Comparison of ENCODE assay signal across 16 cellular contexts in genomic region chr6:69780585-69781178, GRCh38. TPM values are rescaled to one million over a fixed set of nuclear protein-coding genes. Genes with fewer than 3 reads are reported as not detected.
DNase-seq lines count a peak whose midpoint lies in the region; ATAC-seq, FAIRE-seq and TF ChIP-seq lines count a peak whose summit lies in the region.
"Had no signal": no experiment of that assay in that cellular context is flagged by ENCODE, and none has a peak within 500 bp of the region (broad histone marks: within the 10 kb centered on the region; RNA-seq: fewer than 3 reads in every experiment).

No MANE protein-coding gene starts in this region.

- H3K36me3 ChIP-seq in kidney (ENCODE audit: control insufficient read depth in 1 of 2, insufficient read depth in 2 of 2, low read length in 2 of 2): no peaks in the 10 kb centered on the region
- H3K36me3 ChIP-seq: BE2C, MG63, vagina had no signal

- H3K27ac Mint-ChIP-seq in activated T-helper 17 cell treated with anti-CD3 and anti-CD28 coated beads, Interleukin-2, amount 50 U/mL, for 72 hours: peak overlapping the region; percentile 3
- H3K27ac Mint-ChIP-seq: GM23338, T-cell had no signal

- H3K9me3 ChIP-seq in kidney (ENCODE audit: control insufficient read depth in 1 of 2, low read length in 2 of 2): no peaks in the 10 kb centered on the region
- H3K9me3 ChIP-seq: ascending aorta, BE2C, MG63, vagina had no signal

- intact Hi-C loops in kidney (cut with DNase I): no loop called here

- no peaks in the 10 kb centered on the region for H3K27me3 Mint-ChIP-seq in activated T-helper 17 cell treated with anti-CD3 and anti-CD28 coated beads, Interleukin-2, amount 50 U/mL, for 72 hours
- H3K27me3 Mint-ChIP-seq: T-cell had no signal

- peak; percentile 57 for ATAC-seq in activated T-helper 17 cell treated with anti-CD3 and anti-CD28 coated beads, Interleukin-2, amount 50 U/mL, for 72 hours (replicated peaks)
- ATAC-seq: activated T-cell treated with anti-CD3 and anti-CD28 coated beads, Interleukin-2, amount 50 U/mL, for 4 hours; GM23338; T-cell had no signal

- TF ChIP-seq CTCF in 22Rv1 (IDR thresholded peaks at IDR 0.05): no peak
- TF ChIP-seq CTCF in kidney (IDR thresholded peaks at IDR 0.05; ENCODE audit: borderline replicate concordance, extremely low read depth, insufficient read depth): no peak

- H3K4me1 Mint-ChIP-seq in activated T-helper 17 cell treated with anti-CD3 and anti-CD28 coated beads, Interleukin-2, amount 50 U/mL, for 72 hours: peaks cover 17% of the 10 kb centered on the region

- peaks cover 3 to 28% of the 10 kb centered on the region in 2 donors for H3K4me1 ChIP-seq in kidney (ENCODE audit: control insufficient read depth in 1 of 2, insufficient read depth in 1 of 2, low read depth in 1 of 2, low read length in 2 of 2)
- H3K4me1 ChIP-seq: ascending aorta, vagina had no signal

- peaks cover 65% of the 10 kb centered on the region for H3K36me3 Mint-ChIP-seq in activated T-helper 17 cell treated with anti-CD3 and anti-CD28 coated beads, Interleukin-2, amount 50 U/mL, for 72 hours (ENCODE audit: low read depth)

- DNase-seq in ELR (ENCODE audit: low read depth) (peak; percentile 32), kidney (no peak), DMS153 (lab: John Stamatoyannopoulos, UW) (no peak), CD1c-positive myeloid dendritic cell (ENCODE audit: extremely low spot score) (no peak), NCI-H187 (lab: John Stamatoyannopoulos, UW) (no peak), A172 (ENCODE audit: low spot score) (no peak)
- DNase-seq: activated T-cell treated with anti-CD3 and anti-CD28 coated beads, Interleukin-2, amount 50 U/mL, for 4 hours; BE2C; foreskin fibroblast; MG63; T-cell had no signal

- peak overlapping the region; percentile 70 for H3K27ac ChIP-seq in 22Rv1
- peak overlapping the region; percentile 37 to 56 for H3K27ac ChIP-seq in kidney (ENCODE audit: low read depth in 2 of 2, low read length in 2 of 2)
- H3K27ac ChIP-seq: ascending aorta, vagina had no signal

- no peaks in the 10 kb centered on the region for H3K9me3 Mint-ChIP-seq in activated T-helper 17 cell treated with anti-CD3 and anti-CD28 coated beads, Interleukin-2, amount 50 U/mL, for 72 hours
- H3K9me3 Mint-ChIP-seq: activated T-cell treated with anti-CD3 and anti-CD28 coated beads, Interleukin-2, amount 50 U/mL, for 4 hours; GM23338; T-cell had no signal

- H3K4me3 Mint-ChIP-seq in activated T-helper 17 cell treated with anti-CD3 and anti-CD28 coated beads, Interleukin-2, amount 50 U/mL, for 72 hours: no peak overlapping the region
- H3K4me3 Mint-ChIP-seq: activated T-cell treated with anti-CD3 and anti-CD28 coated beads, Interleukin-2, amount 50 U/mL, for 4 hours; GM23338; T-cell had no signal

- no peak overlapping the region for H3K9ac ChIP-seq in kidney (ENCODE audit: low read length in 2 of 2)

- FAIRE-seq in kidney (lab: Jason Lieb, UNC): no peak

- no peak overlapping the region for H3K4me3 ChIP-seq in kidney (ENCODE audit: low read length in 2 of 2)
- H3K4me3 ChIP-seq: ascending aorta, GM23338, MG63, vagina had no signal

RNA-seq across cellular contexts. Expression of gene LMBRD1, which starts 16.1 kb away (rescaled TPM):
- total RNA-seq in activated T-helper 17 cell treated with anti-CD3 and anti-CD28 coated beads, Interleukin-2, amount 50 U/mL, for 72 hours: 10 to 100 TPM; 18.4 to 26.1 TPM
- total RNA-seq in kidney: 91.3 TPM
- 102 TPM for polyA plus RNA-seq in kidney (ENCODE audit: insufficient read depth, low read depth, low replicate concordance)
- 21.9 and 26.9 TPM in 2 replicates for total RNA-seq in A172 (2014; rRNA removed; shearing (Covaris generic))
